In genomic region chr17:39573447-39574298, GRCh38 we compare ENCODE assay signal across 8 cellular contexts. TPM values are rescaled to one million over a fixed set of nuclear protein-coding genes. Genes with fewer than 3 reads are reported as not detected.
DNase-seq lines count a peak whose midpoint lies in the region; ATAC-seq lines count a peak whose summit lies in the region.

No MANE protein-coding gene starts in this region.

- peaks cover 3 to 10% (median 8%) of the 10 kb centered on the region in 3 donors for H3K9me3 Mint-ChIP-seq in IgD-negative memory B cell
- H3K9me3 Mint-ChIP-seq in T-helper 1 cell treated with Interleukin-12 subunit alpha and Interleukin-12 subunit beta and Interleukin-4 antibody, amounts not matched to agents 30 μg/mL and 1 μg/mL, for 36 hours, result peaks cover 8% of the 10 kb centered on the region

- peaks cover 18% of the 10 kb centered on the region for H3K36me3 Mint-ChIP-seq in IgD-negative memory B cell
- peaks cover 22% of the 10 kb centered on the region for H3K36me3 Mint-ChIP-seq in T-helper 1 cell treated with Interleukin-12 subunit alpha and Interleukin-12 subunit beta and Interleukin-4 antibody, amounts not matched to agents 30 μg/mL and 1 μg/mL, for 36 hours (ENCODE audit: low read depth)

- peak overlapping the region; percentile 65 for H3K27ac ChIP-seq in cingulate gyrus (ENCODE audit: low read depth, low read length)

- DNase-seq in EH (ENCODE audit: low read depth) (peak; percentile 83), kidney glomerular epithelial cell (lab: John Stamatoyannopoulos, UW) (peak; percentile 34)
- peak; percentile 64 for DNase-seq in stimulated activated CD4-positive, alpha-beta T cell treated with anti-CD3 and anti-CD28 coated beads, Interleukin-15, amount 100 ng/mL, for 24 hours

- peak overlapping the region; percentile 86 to 96 (median 90) for H3K4me3 Mint-ChIP-seq in IgD-negative memory B cell
- peak overlapping the region; percentile 81 for H3K4me3 Mint-ChIP-seq in T-helper 1 cell treated with Interleukin-12 subunit alpha and Interleukin-12 subunit beta and Interleukin-4 antibody, amounts not matched to agents 30 μg/mL and 1 μg/mL, for 36 hours

- peaks cover 11% of the 10 kb centered on the region for H3K27me3 Mint-ChIP-seq in IgD-negative memory B cell
- H3K27me3 Mint-ChIP-seq in T-helper 1 cell treated with Interleukin-12 subunit alpha and Interleukin-12 subunit beta and Interleukin-4 antibody, amounts not matched to agents 30 μg/mL and 1 μg/mL, for 36 hours (ENCODE audit: low read depth), result peaks cover 10% of the 10 kb centered on the region

- ATAC-seq in GM21367 (IDR thresholded peaks at IDR 0.05; ENCODE audit: unreplicated experiment), result no peak
- ATAC-seq in GM19035 (IDR thresholded peaks at IDR 0.05; ENCODE audit: unreplicated experiment), result no peak

- H3K4me1 Mint-ChIP-seq in IgD-negative memory B cell, result peaks cover 0 to 8% (median 3%) of the 10 kb centered on the region in 3 donors
- peaks cover 3% of the 10 kb centered on the region for H3K4me1 Mint-ChIP-seq in T-helper 1 cell treated with Interleukin-12 subunit alpha and Interleukin-12 subunit beta and Interleukin-4 antibody, amounts not matched to agents 30 μg/mL and 1 μg/mL, for 36 hours (ENCODE audit: low read depth)

- H3K27ac Mint-ChIP-seq in IgD-negative memory B cell, result peak overlapping the region; percentile 29 to 95 (median 46)
- peak overlapping the region; percentile 58 for H3K27ac Mint-ChIP-seq in T-helper 1 cell treated with Interleukin-12 subunit alpha and Interleukin-12 subunit beta and Interleukin-4 antibody, amounts not matched to agents 30 μg/mL and 1 μg/mL, for 36 hours

RNA-seq across cellular contexts. Expression of gene NEUROD2, which starts 34.0 kb away (rescaled TPM):
- polyA plus RNA-seq in IgD-negative memory B cell, result not detected

RNA-seq across cellular contexts. Expression of gene PPP1R1B, which starts 53.1 kb away (rescaled TPM):
- polyA plus RNA-seq in IgD-negative memory B cell, result not detected
